ENCODE assay signal across 11 cellular contexts in the genomic region with DNA sequence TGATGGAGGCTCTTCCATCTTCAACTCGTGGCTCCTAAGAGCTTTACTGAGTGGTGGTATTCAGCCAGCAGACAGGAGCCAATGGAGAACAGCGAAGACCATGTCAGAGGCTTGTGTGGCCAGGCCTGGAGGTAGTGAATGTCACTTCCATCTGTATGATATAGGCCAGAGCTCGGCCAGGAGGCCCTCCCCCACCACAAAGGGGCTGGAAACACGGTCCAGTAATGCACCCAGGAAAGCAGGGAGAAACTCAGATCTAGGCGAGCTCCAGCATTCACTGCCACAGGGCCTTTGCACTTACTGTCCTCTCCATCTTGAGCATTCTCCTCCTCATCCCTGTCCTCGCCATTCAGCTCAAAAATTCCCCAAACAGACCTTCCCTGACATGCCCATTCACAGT.
"Had no signal": no experiment of that assay in that cellular context is flagged by ENCODE, and none has a peak within 500 bp of the region (broad histone marks: within the 10 kb centered on the region; RNA-seq: fewer than 3 reads in every experiment).

No MANE protein-coding gene starts in this region.

- H2AFZ ChIP-seq: GM23248 had no signal

- H3K27ac ChIP-seq: GM23248, KMS-11 had no signal

- DNase-seq: GM23248, GOT3, H9, HCEC 1CT, HFFc6, IMR-90, Karpas-422, KBM-7 had no signal

- H3K4me2 ChIP-seq: KMS-11 had no signal

- H3K9me3 Mint-ChIP-seq: H9 had no signal

- H3K4me3 ChIP-seq: GM23248 had no signal

- FAIRE-seq: H54, HTR-8/SVneo had no signal

- H3K4me3 Mint-ChIP-seq: H9, HFFc6 had no signal

- H3K27ac Mint-ChIP-seq: H9, HFFc6 had no signal

- H3K9ac ChIP-seq: GM23248, KMS-11 had no signal

- H3K4me1 Mint-ChIP-seq: H9 had no signal
